ENCODE assay signal across 8 cellular contexts in the genomic region with DNA sequence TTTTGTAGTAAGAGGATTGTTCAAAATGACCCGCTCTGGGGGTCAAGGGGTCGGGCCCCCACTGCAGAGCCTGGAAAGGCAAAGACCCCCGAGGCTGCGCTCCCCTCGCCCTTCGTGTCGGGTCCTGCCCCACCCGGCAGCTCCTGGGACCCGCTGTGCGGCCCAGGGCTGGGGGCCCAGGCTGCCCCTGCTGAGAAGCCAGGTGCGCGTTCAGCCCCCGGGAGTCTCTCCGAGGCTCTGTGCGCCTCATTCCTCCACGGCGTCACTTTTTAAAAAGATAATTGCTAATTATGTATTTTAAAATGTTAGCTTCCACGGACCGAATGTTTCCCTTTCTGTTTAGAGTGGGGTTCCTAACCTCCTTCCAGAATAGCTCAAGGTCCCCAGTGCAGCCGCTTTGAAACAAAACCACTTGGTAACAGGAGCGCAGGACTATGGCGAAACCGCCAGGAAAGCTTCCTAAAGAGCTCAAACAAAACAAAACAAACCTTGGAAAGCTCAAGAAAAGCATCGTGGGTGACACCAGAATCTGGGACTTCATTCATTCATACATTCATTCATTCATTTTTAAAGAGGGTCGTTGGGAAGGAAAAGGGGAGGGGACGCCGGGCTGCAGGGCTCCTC. TPM values are rescaled to one million over a fixed set of nuclear protein-coding genes. Genes with fewer than 3 reads are reported as not detected.
A peak's percentile ranks its signal among the peaks of the same experiment; 100 is the strongest.
DNase-seq lines count a peak whose midpoint lies in the region; ATAC-seq and TF ChIP-seq lines count a peak whose summit lies in the region.

No MANE protein-coding gene starts in this region.

- ATAC-seq in activated naive CD8-positive, alpha-beta T cell treated with anti-CD3 and anti-CD28 coated beads, Interleukin-2, amount 50 U/mL, for 24 hours: no peak
- no peak for ATAC-seq in stimulated activated naive CD8-positive, alpha-beta T cell treated with anti-CD3 and anti-CD28 coated beads, Interleukin-15, amount 100 ng/mL, for 72 hours
- no peak for ATAC-seq in HG03457 (IDR thresholded peaks at IDR 0.05; ENCODE audit: unreplicated experiment)

- H3K4me1 Mint-ChIP-seq in activated naive CD8-positive, alpha-beta T cell treated with anti-CD3 and anti-CD28 coated beads, Interleukin-2, amount 50 U/mL, for 24 hours: peaks cover 56% of the 10 kb centered on the region
- peaks cover 68% of the 10 kb centered on the region for H3K4me1 Mint-ChIP-seq in stimulated activated naive CD8-positive, alpha-beta T cell treated with anti-CD3 and anti-CD28 coated beads, Interleukin-15, amount 100 ng/mL, for 72 hours

- no peaks in the 10 kb centered on the region for H3K9me2 ChIP-seq in DOHH2 (replicated peaks; ENCODE audit: control insufficient read depth, low read length)

- H3K4me3 Mint-ChIP-seq in activated naive CD8-positive, alpha-beta T cell treated with anti-CD3 and anti-CD28 coated beads, Interleukin-2, amount 50 U/mL, for 24 hours: peak overlapping the region; percentile 95
- H3K4me3 Mint-ChIP-seq in stimulated activated naive CD8-positive, alpha-beta T cell treated with anti-CD3 and anti-CD28 coated beads, Interleukin-15, amount 100 ng/mL, for 72 hours: peak overlapping the region; percentile 87 to 100

- peaks cover 36% of the 10 kb centered on the region for H3K4me1 ChIP-seq in DOHH2 (ENCODE audit: control insufficient read depth, low read length)

- peaks cover 18% of the 10 kb centered on the region for H3F3A ChIP-seq in DOHH2 (ENCODE audit: control insufficient read depth, insufficient read depth)

- no peaks in the 10 kb centered on the region for H3K9me3 ChIP-seq in DOHH2 (ENCODE audit: control insufficient read depth, insufficient read depth, low read length)

- no peaks in the 10 kb centered on the region for H3K36me3 ChIP-seq in DOHH2 (ENCODE audit: control insufficient read depth, low read length)

- H3K27me3 ChIP-seq in DOHH2 (ENCODE audit: control insufficient read depth, low read length): peaks cover 43% of the 10 kb centered on the region

- peak overlapping the region; percentile 84 for H3K27ac Mint-ChIP-seq in activated naive CD8-positive, alpha-beta T cell treated with anti-CD3 and anti-CD28 coated beads, Interleukin-2, amount 50 U/mL, for 24 hours
- peak overlapping the region; percentile 22 to 89 for H3K27ac Mint-ChIP-seq in stimulated activated naive CD8-positive, alpha-beta T cell treated with anti-CD3 and anti-CD28 coated beads, Interleukin-15, amount 100 ng/mL, for 72 hours

- H3K36me3 Mint-ChIP-seq in activated naive CD8-positive, alpha-beta T cell treated with anti-CD3 and anti-CD28 coated beads, Interleukin-2, amount 50 U/mL, for 24 hours (ENCODE audit: low read depth): peaks cover 4% of the 10 kb centered on the region

- H3K27me3 Mint-ChIP-seq in activated naive CD8-positive, alpha-beta T cell treated with anti-CD3 and anti-CD28 coated beads, Interleukin-2, amount 50 U/mL, for 24 hours: peaks cover 11% of the 10 kb centered on the region
- peaks cover 13% of the 10 kb centered on the region for H3K27me3 Mint-ChIP-seq in stimulated activated naive CD8-positive, alpha-beta T cell treated with anti-CD3 and anti-CD28 coated beads, Interleukin-15, amount 100 ng/mL, for 72 hours

- peak overlapping the region; percentile 90 for H3K4me3 ChIP-seq in DOHH2 (ENCODE audit: low read length)

- H3K9me3 Mint-ChIP-seq in activated naive CD8-positive, alpha-beta T cell treated with anti-CD3 and anti-CD28 coated beads, Interleukin-2, amount 50 U/mL, for 24 hours: peaks cover 11% of the 10 kb centered on the region
- H3K9me3 Mint-ChIP-seq in stimulated activated naive CD8-positive, alpha-beta T cell treated with anti-CD3 and anti-CD28 coated beads, Interleukin-15, amount 100 ng/mL, for 72 hours: peaks cover 8 to 11% of the 10 kb centered on the region in 2 donors

- peak; percentile 61 for DNase-seq in LHCN-M2 (ENCODE audit: low read depth)
- no peak for DNase-seq in activated naive CD8-positive, alpha-beta T cell treated with anti-CD3 and anti-CD28 coated beads, Interleukin-2, amount 50 U/mL, for 24 hours
- peak; percentile 58 for DNase-seq in iris pigment epithelial cell (ENCODE audit: low read depth)
- DNase-seq in stimulated activated naive CD8-positive, alpha-beta T cell treated with anti-CD3 and anti-CD28 coated beads, Interleukin-15, amount 100 ng/mL, for 72 hours: no peak
- DNase-seq in iPS-NIHi11 (ENCODE audit: low spot score): no peak
- no peak for DNase-seq in DMS153 treated with DMSO at 0.1 percent for 48 hours (lab: John Stamatoyannopoulos, UW; ENCODE audit: unreplicated experiment)

- no peak overlapping the region for H3K27ac ChIP-seq in DOHH2 (ENCODE audit: low read depth, low read length)

- no peak for TF ChIP-seq CTCF in DOHH2 (IDR thresholded peaks at IDR 0.05; ENCODE audit: low read depth, low read length, poor library complexity, severe bottlenecking)

- no peaks in the 10 kb centered on the region for H3K79me2 ChIP-seq in DOHH2 (ENCODE audit: control insufficient read depth, low read length)

- H4K20me1 ChIP-seq in DOHH2 (ENCODE audit: control insufficient read depth, insufficient read depth, low read depth, low read length): no peaks in the 10 kb centered on the region

- peak overlapping the region; percentile 93 for H3K4me2 ChIP-seq in DOHH2 (ENCODE audit: low read length)

RNA-seq across cellular contexts. Expression of a gene that starts 45.6 kb away (rescaled TPM):
- 304 and 320 TPM in 2 replicates for total RNA-seq in LHCN-M2 (2014; rRNA removed)
- polyA plus RNA-seq in LHCN-M2 (2012): 138 TPM

Comparison
In these comparisons a context has a peak if more than half of its experiments do, and no peak if none do; other contexts are left out.
1. DNase-seq: peak in LHCN-M2 (single experiment) and iris pigment epithelial cell (single experiment); none in activated naive CD8-positive, alpha-beta T cell treated with anti-CD3 and anti-CD28 coated beads, Interleukin-2, amount 50 U/mL, for 24 hours (single experiment), stimulated activated naive CD8-positive, alpha-beta T cell treated with anti-CD3 and anti-CD28 coated beads, Interleukin-15, amount 100 ng/mL, for 72 hours (0 of 2), iPS-NIHi11 (single experiment) and DMS153 treated with DMSO at 0.1 percent for 48 hours (single experiment).